17 cellular contexts compared by ENCODE assay signal in genomic region chr17:17362531-17362930, GRCh38.
"Had no signal": no experiment of that assay in that cellular context is flagged by ENCODE, and none has a peak within 500 bp of the region (broad histone marks: within the 10 kb centered on the region; RNA-seq: fewer than 3 reads in every experiment).

No MANE protein-coding gene starts in this region.

- H3K27ac ChIP-seq: cardiac muscle cell, colonic mucosa, tibial artery, uterus, VCaP had no signal

- H3K4me3 ChIP-seq: cardiac muscle cell, colonic mucosa, tibial artery, uterus had no signal

- H3K4me1 Mint-ChIP-seq: activated T-helper 17 cell treated with anti-CD3 and anti-CD28 coated beads, Interleukin-2, amount 50 U/mL, for 72 hours; stimulated activated memory B cell treated with anti-CD40 and anti-IgM and Interleukin-4, amounts not matched to agents 10 μg/mL and 1 μg/mL and 100 μg/mL, for 72 hours had no signal

- H3K4me3 Mint-ChIP-seq: activated T-helper 17 cell treated with anti-CD3 and anti-CD28 coated beads, Interleukin-2, amount 50 U/mL, for 72 hours; natural killer cell; stimulated activated memory B cell treated with anti-CD40 and anti-IgM and Interleukin-4, amounts not matched to agents 10 μg/mL and 1 μg/mL and 100 μg/mL, for 72 hours; T-cell had no signal

- H3K36me3 ChIP-seq: cardiac muscle cell, colonic mucosa, uterus had no signal

- ATAC-seq: activated T-helper 17 cell treated with anti-CD3 and anti-CD28 coated beads, Interleukin-2, amount 50 U/mL, for 72 hours; T-cell had no signal

- FAIRE-seq: endothelial cell of umbilical vein had no signal

- H3K36me3 Mint-ChIP-seq: natural killer cell; stimulated activated memory B cell treated with anti-CD40 and anti-IgM and Interleukin-4, amounts not matched to agents 10 μg/mL and 1 μg/mL and 100 μg/mL, for 72 hours; T-cell had no signal

- H3K9me3 Mint-ChIP-seq: activated T-helper 17 cell treated with anti-CD3 and anti-CD28 coated beads, Interleukin-2, amount 50 U/mL, for 72 hours had no signal

- H3K27me3 ChIP-seq: cardiac muscle cell, colonic mucosa, uterus had no signal

- H3K27ac Mint-ChIP-seq: activated T-helper 17 cell treated with anti-CD3 and anti-CD28 coated beads, Interleukin-2, amount 50 U/mL, for 72 hours; stimulated activated memory B cell treated with anti-CD40 and anti-IgM and Interleukin-4, amounts not matched to agents 10 μg/mL and 1 μg/mL and 100 μg/mL, for 72 hours had no signal

- DNase-seq: activated CD4-positive, alpha-beta T cell treated with anti-CD3 and anti-CD28 coated beads for 1 hour; activated CD4-positive, alpha-beta T cell treated with anti-CD3 and anti-CD28 coated beads, Interleukin-2, amount 50 U/mL, for 48 hours; activated naive CD4-positive, alpha-beta T cell treated with anti-CD3 and anti-CD28 coated beads, Interleukin-2, amount 50 U/mL, for 16 hours; colonic mucosa; foreskin melanocyte; natural killer cell; stimulated activated CD4-positive, alpha-beta T cell treated with anti-CD3 and anti-CD28 coated beads, Interleukin-12 subunit alpha, Interleukin-12 subunit beta, amount 100 ng/mL, for 4 hours; stimulated activated CD4-positive, alpha-beta T cell treated with anti-CD3 and anti-CD28 coated beads, Interleukin-2, amount 100 ng/mL, for 24 hours; T-cell; T-helper 9 cell had no signal

- H3K9me3 ChIP-seq: colonic mucosa, uterus had no signal

- H3K4me1 ChIP-seq: colonic mucosa, tibial artery, uterus had no signal
